Comparison of ENCODE assay signal across 26 cellular contexts in genomic region chr12:56304276-56304675, GRCh38. TPM values are rescaled to one million over a fixed set of nuclear protein-coding genes. Genes with fewer than 3 reads are reported as not detected.
"Had no signal": no experiment of that assay in that cellular context is flagged by ENCODE, and none has a peak within 500 bp of the region (broad histone marks: within the 10 kb centered on the region; RNA-seq: fewer than 3 reads in every experiment).

No MANE protein-coding gene starts in this region.

- DNase-seq: IMR-90; Kasumi-1; MM.1S; NCI-H1092 treated with DMSO at 0.1 percent for 48 hours; NCI-H1436; NCI-H187; NCI-H2029; NCI-H2081 treated with DMSO at 0.1 percent for 48 hours; NCI-H2171; NCI-H345; NCI-H446 treated with DMSO at 0.1 percent for 48 hours; NCI-H524; NCI-H526 treated with DMSO at 0.1 percent for 48 hours; NCI-H774; NK-92 treated with Interleukin-12 subunit alpha and Interleukin-12 subunit beta, amount 100 ng/mL, for 24 hours; PC-3; SHP77 treated with DMSO at 0.1 percent for 48 hours; SJCRH30 had no signal

- ATAC-seq: HepG2, K562, Panc1, PC-3, Right ventricle myocardium inferior, SK-N-SH treated with all-trans-retinoic acid at 6 μM for 48 hours had no signal

- H3K27me3 ChIP-seq: SJCRH30 had no signal

- H3K9me3 ChIP-seq: SJCRH30 had no signal

- H3K4me3 ChIP-seq: K562, SJCRH30 had no signal

- FAIRE-seq: HepG2, K562 had no signal

- H3K4me2 ChIP-seq: KMS-11 had no signal

- H3K27ac ChIP-seq: KMS-11, SJCRH30 had no signal

- H3K9ac ChIP-seq: KMS-11 had no signal

RNA-seq across cellular contexts. Expression of gene IL23A, which starts 34.4 kb away (rescaled TPM):
- total RNA-seq: HT1080, IMR-90, M059J, Right ventricle myocardium inferior, SJCRH30 had no signal
